ENCODE assay signal across 8 cellular contexts in the genomic region with DNA sequence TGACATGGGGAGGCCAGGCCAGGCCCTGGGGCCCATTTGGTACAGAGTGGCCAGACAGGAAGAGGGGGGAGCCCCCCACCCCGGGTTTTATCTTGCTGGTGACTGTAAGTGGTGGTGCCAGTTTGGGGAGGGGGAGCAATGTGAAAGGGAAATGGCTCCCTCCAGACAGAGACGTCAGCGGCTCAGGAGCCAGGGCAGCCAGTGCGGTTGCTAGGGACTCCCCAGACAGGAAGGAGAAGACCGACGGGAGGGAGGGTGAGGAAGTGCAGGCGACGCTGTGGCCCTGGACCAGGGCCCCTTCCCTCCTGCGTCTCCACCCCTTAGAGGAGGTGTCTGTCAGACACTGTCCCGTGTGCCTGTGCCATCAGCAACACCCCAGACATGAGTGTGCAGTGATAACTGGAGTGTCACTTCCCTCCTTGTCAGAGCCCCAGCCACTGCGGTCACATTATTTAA. TPM values are rescaled to one million over a fixed set of nuclear protein-coding genes. Genes with fewer than 3 reads are reported as not detected.
DNase-seq lines count a peak whose midpoint lies in the region; ATAC-seq, FAIRE-seq and TF ChIP-seq lines count a peak whose summit lies in the region.

No MANE protein-coding gene starts in this region.

- peak overlapping the region; percentile 26; the same call in 1 of the 2 replicates for H3K4me3 ChIP-seq in HUES48 (ENCODE audit: low read depth, low read length)

- no peak overlapping the region for H3K4me3 Mint-ChIP-seq in osteocyte (ENCODE audit: unreplicated experiment)

- H3K4me1 Mint-ChIP-seq in osteocyte (ENCODE audit: unreplicated experiment) = peaks cover 21% of the 10 kb centered on the region

- peak; percentile 63 for TF ChIP-seq POLR2A in erythroblast (IDR thresholded peaks at IDR 0.05; ENCODE audit: low read length)

- peaks cover 23% of the 10 kb centered on the region for H3K4me1 ChIP-seq in HUES48 (ENCODE audit: control insufficient read depth, insufficient read depth, low read length)

- no peak overlapping the region for H3K27ac ChIP-seq in HUES48 (ENCODE audit: low read depth, low read length)

- no peaks in the 10 kb centered on the region for H3K9me3 Mint-ChIP-seq in osteocyte (ENCODE audit: unreplicated experiment)

- H3K27me3 Mint-ChIP-seq in osteocyte (ENCODE audit: unreplicated experiment) = no peaks in the 10 kb centered on the region

- TF ChIP-seq CTCF in osteocyte (IDR thresholded peaks at IDR 0.05) = no peak

- peak; percentile 88 for DNase-seq in Ammon's horn (ENCODE audit: low spot score)
- peak; percentile 72 to 78 for DNase-seq in activated CD4-positive, alpha-beta T cell treated with anti-CD3 and anti-CD28 coated beads, Interleukin-2, amount 50 U/mL, for 48 hours
- peak; percentile 89 to 92 for DNase-seq in erythroblast (lab: John Stamatoyannopoulos, UW)
- DNase-seq in osteocyte (ENCODE audit: extremely low spot score, unreplicated experiment) = peak; percentile 76
- no peak for DNase-seq in urothelium cell line (ENCODE audit: low spot score)
- DNase-seq in NCI-H774 (lab: John Stamatoyannopoulos, UW) = no peak

- ATAC-seq in GM19468 (IDR thresholded peaks at IDR 0.05; ENCODE audit: extremely low read depth, unreplicated experiment) = peak; percentile 51

- H3K27ac Mint-ChIP-seq in osteocyte (ENCODE audit: unreplicated experiment) = no peak overlapping the region

- peaks cover 18% of the 10 kb centered on the region for H3K27me3 ChIP-seq in HUES48 (ENCODE audit: control insufficient read depth, insufficient read depth, low read length)

- H3K36me3 Mint-ChIP-seq in osteocyte (ENCODE audit: unreplicated experiment) = peaks cover 3% of the 10 kb centered on the region

- H3K36me3 ChIP-seq in HUES48 (ENCODE audit: control insufficient read depth, insufficient read depth, low read length) = no peaks in the 10 kb centered on the region

- H3K9me3 ChIP-seq in HUES48 (ENCODE audit: control insufficient read depth, insufficient read depth, low read length) = no peaks in the 10 kb centered on the region

- FAIRE-seq in urothelium cell line (lab: Jason Lieb, UNC) = peak; percentile 59

- no peak overlapping the region for H3K9ac ChIP-seq in HUES48 (ENCODE audit: low read depth, low read length)

RNA-seq across cellular contexts. Expression of a gene that starts 7.0 kb away (rescaled TPM):
- 18.9 and 19.5 TPM in 2 replicates for total RNA-seq in osteocyte

RNA-seq across cellular contexts. Expression of a gene that starts 44.5 kb away (rescaled TPM):
- total RNA-seq in osteocyte = 18.7 and 19.7 TPM in 2 replicates

RNA-seq across cellular contexts. Expression of a gene that starts 58.0 kb away (rescaled TPM):
- total RNA-seq in osteocyte = not detected in 2 replicates

Comparison
In these comparisons a context has a peak if more than half of its experiments do, and no peak if none do; other contexts are left out.
1. DNase-seq: peak in Ammon's horn (single experiment), activated CD4-positive, alpha-beta T cell treated with anti-CD3 and anti-CD28 coated beads, Interleukin-2, amount 50 U/mL, for 48 hours (2 of 2), erythroblast (2 of 2) and osteocyte (single experiment); none in urothelium cell line (single experiment) and NCI-H774 (single experiment).